8 cellular contexts compared by ENCODE assay signal in the genomic region with DNA sequence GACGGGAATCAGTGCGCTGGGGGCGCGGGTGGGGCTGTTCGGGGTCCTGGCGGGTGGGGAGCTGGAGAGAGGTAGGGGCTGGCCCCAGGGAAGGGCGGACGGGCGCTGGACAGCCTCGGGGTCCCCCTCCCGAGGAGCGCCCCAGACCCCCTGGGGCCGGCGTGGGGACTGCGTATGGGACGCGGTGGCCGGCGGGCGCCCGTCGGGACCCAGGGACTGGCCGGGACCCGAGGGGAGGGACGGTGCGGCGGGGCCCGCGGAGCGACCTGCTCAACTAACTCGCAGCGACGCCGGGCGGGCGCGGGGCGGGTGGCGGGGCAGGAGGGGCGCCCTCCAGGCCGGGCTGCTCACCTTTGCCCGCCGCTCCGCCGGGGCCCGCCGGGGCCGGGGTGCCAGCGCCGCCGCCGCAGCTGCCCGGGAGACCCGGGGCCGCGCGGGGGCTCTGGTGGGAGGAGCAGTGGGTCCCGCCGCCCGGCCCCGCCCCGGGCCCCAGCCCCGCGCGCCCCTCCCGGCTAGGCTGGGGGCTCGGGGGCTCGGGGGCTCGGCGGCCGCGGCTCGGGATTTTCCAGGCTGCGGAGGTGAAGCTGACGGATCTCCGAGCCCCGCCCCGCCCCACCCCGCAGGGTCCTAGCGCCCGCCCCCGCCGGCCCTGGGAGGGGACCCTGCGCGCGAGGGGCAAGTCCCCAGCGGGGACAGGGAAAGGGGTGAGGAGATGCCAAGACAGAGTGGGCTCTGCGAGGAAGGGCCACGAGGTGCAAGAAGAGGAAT. TPM values are rescaled to one million over a fixed set of nuclear protein-coding genes. Genes with fewer than 3 reads are reported as not detected.
DNase-seq lines count a peak whose midpoint lies in the region; ATAC-seq, FAIRE-seq and TF ChIP-seq lines count a peak whose summit lies in the region.

No MANE protein-coding gene starts in this region.

- H3K4me3 Mint-ChIP-seq in T-cell (peak overlapping the region; percentile 73 to 80 (median 78)), astrocyte (ENCODE audit: unreplicated experiment) (peak overlapping the region; percentile 83)

- peak overlapping the region; percentile 32 for H2AFZ ChIP-seq in astrocyte (ENCODE audit: low read depth, low read length)

- H4K20me1 ChIP-seq in astrocyte (ENCODE audit: insufficient read depth, low read length), result peaks cover 8% of the 10 kb centered on the region

- no peaks in the 10 kb centered on the region for H3K9me3 ChIP-seq in astrocyte (ENCODE audit: insufficient read depth, low read depth, low read length)

- peak overlapping the region; percentile 29 for H3K4me3 ChIP-seq in astrocyte (ENCODE audit: insufficient read depth, low read depth, low read length)

- H3K79me2 ChIP-seq in astrocyte (ENCODE audit: insufficient read depth, low read length), result no peaks in the 10 kb centered on the region

- H3K27me3 ChIP-seq in astrocyte (ENCODE audit: insufficient read depth, low read length), result no peaks in the 10 kb centered on the region

- CTCF ChIA-PET in T-cell (lab: Charles Lee), result interaction anchor here in 1 of 2 donors (0.6 kb wide), 1 partner anchor 41 kb away, joined by 3 read pairs; no protein-coding TSS in a partner anchor

- H3K36me3 ChIP-seq in astrocyte (ENCODE audit: insufficient read depth, low read length), result no peaks in the 10 kb centered on the region

- DNase-seq in AG20443 (ENCODE audit: low spot score), result peak; percentile 80
- DNase-seq in H54 (ENCODE audit: insufficient read length, low spot score), result peak; percentile 64
- DNase-seq in T-cell, result peak; percentile 15 to 67 (median 50)
- no peak for DNase-seq in astrocyte (ENCODE audit: low read depth)
- peak; percentile 91 for DNase-seq in iPS-NIHi11 (ENCODE audit: low spot score)
- peak; percentile 57 to 61 for DNase-seq in stimulated activated CD4-positive, alpha-beta T cell treated with anti-CD3 and anti-CD28 coated beads, Interleukin-2, amount 100 ng/mL, for 24 hours
- no peak for DNase-seq in LoVo (ENCODE audit: low spot score)

- peaks cover 28 to 36% (median 29%) of the 10 kb centered on the region in 3 donors for H3K4me1 Mint-ChIP-seq in T-cell
- H3K4me1 Mint-ChIP-seq in astrocyte (ENCODE audit: low read depth, unreplicated experiment), result peaks cover 12% of the 10 kb centered on the region

- no peaks in the 10 kb centered on the region for H3K36me3 Mint-ChIP-seq in T-cell
- H3K36me3 Mint-ChIP-seq in astrocyte (ENCODE audit: low read depth, unreplicated experiment), result peaks cover 5% of the 10 kb centered on the region

- no peak overlapping the region for H3K27ac ChIP-seq in astrocyte (ENCODE audit: low read depth, low read length)

- ATAC-seq in T-cell (replicated peaks in 1 of 4) (peak; percentile 76 to 89 (median 78)), GM21360 (IDR thresholded peaks at IDR 0.05; ENCODE audit: unreplicated experiment) (no peak)

- POLR2A ChIA-PET in T-cell (lab: Charles Lee), result no interaction called here

- FAIRE-seq in H54 (lab: Jason Lieb, UNC) (no peak), astrocyte (lab: Jason Lieb, UNC) (no peak)

- H3K9me3 Mint-ChIP-seq in T-cell, result no peaks in the 10 kb centered on the region
- no peaks in the 10 kb centered on the region for H3K9me3 Mint-ChIP-seq in astrocyte (ENCODE audit: unreplicated experiment)

- H3K4me1 ChIP-seq in astrocyte (ENCODE audit: insufficient read depth, low read length), result no peaks in the 10 kb centered on the region

- no peak overlapping the region for H3K27ac Mint-ChIP-seq in T-cell
- H3K27ac Mint-ChIP-seq in astrocyte (ENCODE audit: unreplicated experiment), result no peak overlapping the region

- peak overlapping the region; percentile 79 for H3K4me2 ChIP-seq in astrocyte (ENCODE audit: low read length)

- TF ChIP-seq CTCF in astrocyte (IDR thresholded peaks at IDR 0.05; ENCODE audit: insufficient read depth, low read depth, low read length), result no peak

- TF ChIP-seq POLR2A in H54 (IDR thresholded peaks at IDR 0.05; ENCODE audit: low read depth, low read length), result no peak

- peak overlapping the region; percentile 33 for H3K9ac ChIP-seq in astrocyte (ENCODE audit: low read length)

- H3K27me3 Mint-ChIP-seq in T-cell (no peaks in the 10 kb centered on the region), astrocyte (ENCODE audit: low read depth, unreplicated experiment) (peaks cover 5% of the 10 kb centered on the region)

RNA-seq across cellular contexts. Expression of gene STARD10, which starts 12.3 kb away (rescaled TPM):
- total RNA-seq in T-cell (10 to 100 TPM; 11.1 to 24.9 (median 19.1) TPM), astrocyte (38.4 and 42.3 TPM in 2 replicates)

RNA-seq across cellular contexts. Expression of gene ARAP1, which starts 29.3 kb away (rescaled TPM):
- total RNA-seq in T-cell, result 100 to 1,000 TPM; 117 to 162 (median 148) TPM
- total RNA-seq in astrocyte, result 31.9 and 33.8 TPM in 2 replicates

RNA-seq across cellular contexts. Expression of gene ATG16L2, which starts 32.7 kb away (rescaled TPM):
- total RNA-seq in T-cell (100 to 1,000 TPM; 107 to 145 (median 127) TPM), astrocyte (9.6 and 11.7 TPM in 2 replicates)

Comparison
In these comparisons a context has a peak if more than half of its experiments do, and no peak if none do; other contexts are left out.
1. DNase-seq: peak in AG20443 (single experiment), H54 (single experiment), T-cell (34 of 34), iPS-NIHi11 (single experiment) and stimulated activated CD4-positive, alpha-beta T cell treated with anti-CD3 and anti-CD28 coated beads, Interleukin-2, amount 100 ng/mL, for 24 hours (2 of 2); none in astrocyte (single experiment) and LoVo (single experiment).